In genomic region chr2:233740875-233741274, GRCh38 we compare ENCODE assay signal across 43 cellular contexts. TPM values are rescaled to one million over a fixed set of nuclear protein-coding genes. Genes with fewer than 3 reads are reported as not detected.
"Had no signal": no experiment of that assay in that cellular context is flagged by ENCODE, and none has a peak within 500 bp of the region (broad histone marks: within the 10 kb centered on the region; RNA-seq: fewer than 3 reads in every experiment).

No MANE protein-coding gene starts in this region.

- H3K27ac ChIP-seq: adrenal gland, breast epithelium, cardiac muscle cell, colonic mucosa, epithelial cell of prostate, esophagus squamous epithelium, gastroesophageal sphincter had no signal

- H3K27me3 ChIP-seq: breast epithelium, cardiac muscle cell, colonic mucosa, esophagus squamous epithelium had no signal

- H3K27ac Mint-ChIP-seq: activated CD4-positive, alpha-beta memory T cell treated with anti-CD3 and anti-CD28 coated beads for 36 hours; activated CD4-positive, alpha-beta T cell treated with anti-CD3 and anti-CD28 coated beads for 36 hours; activated CD4-positive, alpha-beta T cell treated with anti-CD3 and anti-CD28 coated beads, Interleukin-2, amount 10 ng/mL, durations not matched to agents 24 days and 14 days; activated CD8-positive, alpha-beta memory T cell treated with anti-CD3 and anti-CD28 coated beads, Interleukin-2, amount 10 ng/mL, durations not matched to agents 7 days and 5 days; activated CD8-positive, alpha-beta T cell treated with anti-CD3 and anti-CD28 coated beads, Interleukin-2, amount 10 ng/mL, durations not matched to agents 7 days and 5 days; activated naive CD4-positive, alpha-beta T cell treated with anti-CD3 and anti-CD28 coated beads for 36 hours; activated naive CD4-positive, alpha-beta T cell treated with anti-CD3 and anti-CD28 coated beads, Interleukin-2, amount 50 U/mL, for 24 hours; activated naive CD8-positive, alpha-beta T cell treated with anti-CD3 and anti-CD28 coated beads for 36 hours; activated naive CD8-positive, alpha-beta T cell treated with anti-CD3 and anti-CD28 coated beads, Interleukin-2, amount 50 U/mL, for 24 hours; activated T-helper 1 cell treated with anti-CD3 and anti-CD28 coated beads, Interleukin-12 subunit alpha, Interleukin-12 subunit beta, Interleukin-2, Interleukin-4 antibody, amounts not matched to agents 30 ng/mL and 10 ng/mL and 1 ng/mL, durations not matched to agents 14 hours and 24 hours and 36 hours; activated T-helper 2 cell treated with anti-CD3 and anti-CD28 coated beads, Interferon-gamma antibody, Interleukin-2, Interleukin-4, amounts not matched to agents 10 μg/mL and 5 μg/mL and 100 μg/mL, durations not matched to agents 14 hours and 24 hours and 36 hours; brain; T-cell; T-helper 1 cell treated with Interleukin-12 subunit alpha and Interleukin-12 subunit beta and Interleukin-4 antibody, amounts not matched to agents 30 μg/mL and 1 μg/mL, for 36 hours had no signal

- H3K4me3 Mint-ChIP-seq: activated CD4-positive, alpha-beta memory T cell treated with anti-CD3 and anti-CD28 coated beads for 36 hours; activated CD4-positive, alpha-beta T cell treated with anti-CD3 and anti-CD28 coated beads for 36 hours; activated CD4-positive, alpha-beta T cell treated with anti-CD3 and anti-CD28 coated beads, Interleukin-2, amount 10 ng/mL, durations not matched to agents 24 days and 14 days; activated CD8-positive, alpha-beta memory T cell treated with anti-CD3 and anti-CD28 coated beads, Interleukin-2, amount 10 ng/mL, durations not matched to agents 7 days and 5 days; activated CD8-positive, alpha-beta T cell treated with anti-CD3 and anti-CD28 coated beads, Interleukin-2, amount 10 ng/mL, durations not matched to agents 7 days and 5 days; activated naive CD4-positive, alpha-beta T cell treated with anti-CD3 and anti-CD28 coated beads for 36 hours; activated naive CD4-positive, alpha-beta T cell treated with anti-CD3 and anti-CD28 coated beads, Interleukin-2, amount 50 U/mL, for 24 hours; activated naive CD8-positive, alpha-beta T cell treated with anti-CD3 and anti-CD28 coated beads for 36 hours; activated naive CD8-positive, alpha-beta T cell treated with anti-CD3 and anti-CD28 coated beads, Interleukin-2, amount 50 U/mL, for 24 hours; activated T-helper 1 cell treated with anti-CD3 and anti-CD28 coated beads, Interleukin-12 subunit alpha, Interleukin-12 subunit beta, Interleukin-2, Interleukin-4 antibody, amounts not matched to agents 30 ng/mL and 10 ng/mL and 1 ng/mL, durations not matched to agents 14 hours and 24 hours and 36 hours; brain; T-cell; T-helper 1 cell treated with Interleukin-12 subunit alpha and Interleukin-12 subunit beta and Interleukin-4 antibody, amounts not matched to agents 30 μg/mL and 1 μg/mL, for 36 hours had no signal

- H3K36me3 Mint-ChIP-seq: activated CD4-positive, alpha-beta memory T cell treated with anti-CD3 and anti-CD28 coated beads for 36 hours; activated CD8-positive, alpha-beta memory T cell treated with anti-CD3 and anti-CD28 coated beads, Interleukin-2, amount 10 ng/mL, durations not matched to agents 7 days and 5 days; activated naive CD4-positive, alpha-beta T cell treated with anti-CD3 and anti-CD28 coated beads, Interleukin-2, amount 50 U/mL, for 24 hours; activated naive CD8-positive, alpha-beta T cell treated with anti-CD3 and anti-CD28 coated beads for 36 hours; brain; T-cell had no signal

- H3K9me3 Mint-ChIP-seq: activated CD4-positive, alpha-beta memory T cell treated with anti-CD3 and anti-CD28 coated beads for 36 hours; activated CD4-positive, alpha-beta T cell treated with anti-CD3 and anti-CD28 coated beads, Interleukin-2, amount 10 ng/mL, durations not matched to agents 24 days and 14 days; activated naive CD4-positive, alpha-beta T cell treated with anti-CD3 and anti-CD28 coated beads for 36 hours; activated naive CD4-positive, alpha-beta T cell treated with anti-CD3 and anti-CD28 coated beads, Interleukin-2, amount 50 U/mL, for 24 hours; activated naive CD8-positive, alpha-beta T cell treated with anti-CD3 and anti-CD28 coated beads for 36 hours; activated naive CD8-positive, alpha-beta T cell treated with anti-CD3 and anti-CD28 coated beads, Interleukin-2, amount 50 U/mL, for 24 hours; activated T-helper 1 cell treated with anti-CD3 and anti-CD28 coated beads, Interleukin-12 subunit alpha, Interleukin-12 subunit beta, Interleukin-2, Interleukin-4 antibody, amounts not matched to agents 30 ng/mL and 10 ng/mL and 1 ng/mL, durations not matched to agents 14 hours and 24 hours and 36 hours; activated T-helper 2 cell treated with anti-CD3 and anti-CD28 coated beads, Interferon-gamma antibody, Interleukin-2, Interleukin-4, amounts not matched to agents 10 μg/mL and 5 μg/mL and 100 μg/mL, durations not matched to agents 14 hours and 24 hours and 36 hours; T-cell; T-helper 1 cell treated with Interleukin-12 subunit alpha and Interleukin-12 subunit beta and Interleukin-4 antibody, amounts not matched to agents 30 μg/mL and 1 μg/mL, for 36 hours had no signal

- DNase-seq: activated CD4-positive, alpha-beta memory T cell treated with anti-CD3 and anti-CD28 coated beads for 36 hours; activated CD4-positive, alpha-beta T cell treated with anti-CD3 and anti-CD28 coated beads for 36 hours; activated CD4-positive, alpha-beta T cell treated with anti-CD3 and anti-CD28 coated beads, Interleukin-2, amount 10 ng/mL, durations not matched to agents 24 days and 14 days; activated CD4-positive, CD25-positive, alpha-beta regulatory T cell; activated CD4-positive, CD25-positive, alpha-beta regulatory T cell treated with anti-CD3 and anti-CD28 coated beads, Interleukin-2, amount 50 U/mL, for 72 hours; activated CD8-positive, alpha-beta memory T cell treated with anti-CD3 and anti-CD28 coated beads, Interleukin-2, amount 10 ng/mL, durations not matched to agents 7 days and 5 days; activated CD8-positive, alpha-beta memory T cell treated with anti-CD3 and anti-CD28 coated beads, Interleukin-2, amount 50 U/mL, for 4 hours; activated CD8-positive, alpha-beta T cell treated with anti-CD3 and anti-CD28 coated beads, Interleukin-2, amount 10 ng/mL, durations not matched to agents 7 days and 5 days; activated effector memory CD4-positive, alpha-beta T cell treated with anti-CD3 and anti-CD28 coated beads, Interleukin-2, amount 50 U/mL, for 16 hours; activated naive CD4-positive, alpha-beta T cell treated with anti-CD3 and anti-CD28 coated beads for 36 hours; activated naive CD8-positive, alpha-beta T cell treated with anti-CD3 and anti-CD28 coated beads for 36 hours; activated naive CD8-positive, alpha-beta T cell treated with anti-CD3 and anti-CD28 coated beads, Interleukin-2, amount 50 U/mL, for 24 hours; activated T-cell treated with anti-CD3 and anti-CD28 coated beads, Interleukin-2, amount 50 U/mL, for 1 hour; activated T-cell treated with anti-CD3 and anti-CD28 coated beads, Interleukin-2, amount 50 U/mL, for 48 hours; adrenal gland; amygdala; aorta; central memory CD4-positive, alpha-beta T cell; cerebellar nuclear complex; colonic mucosa; effector CD8-positive, alpha-beta T cell; esophagus squamous epithelium; foreskin melanocyte; SW 1271; T-cell; T-helper 9 cell had no signal

- H3K4me1 ChIP-seq: adrenal gland, breast epithelium, colonic mucosa, esophagus squamous epithelium, gastroesophageal sphincter had no signal

- ATAC-seq: activated CD4-positive, alpha-beta T cell treated with anti-CD3 and anti-CD28 coated beads for 36 hours; activated CD8-positive, alpha-beta memory T cell treated with anti-CD3 and anti-CD28 coated beads, Interleukin-2, amount 10 ng/mL, durations not matched to agents 7 days and 5 days; activated CD8-positive, alpha-beta T cell treated with anti-CD3 and anti-CD28 coated beads, Interleukin-2, amount 10 ng/mL, durations not matched to agents 7 days and 5 days; activated naive CD8-positive, alpha-beta T cell treated with anti-CD3 and anti-CD28 coated beads, Interleukin-2, amount 50 U/mL, for 24 hours; gastroesophageal sphincter; T-cell had no signal

- H3K36me3 ChIP-seq: adrenal gland, breast epithelium, cardiac muscle cell, colonic mucosa, gastroesophageal sphincter had no signal

- FAIRE-seq: endometrium, endothelial cell of umbilical vein had no signal

- H3K4me3 ChIP-seq: adrenal gland, breast epithelium, cardiac muscle cell, colonic mucosa, esophagus squamous epithelium, gastroesophageal sphincter had no signal

- H3K9me3 ChIP-seq: adrenal gland, breast epithelium, colonic mucosa, esophagus squamous epithelium, gastroesophageal sphincter had no signal

- H3K4me1 Mint-ChIP-seq: activated CD4-positive, alpha-beta T cell treated with anti-CD3 and anti-CD28 coated beads for 36 hours; activated CD4-positive, alpha-beta T cell treated with anti-CD3 and anti-CD28 coated beads, Interleukin-2, amount 10 ng/mL, durations not matched to agents 24 days and 14 days; activated CD8-positive, alpha-beta memory T cell treated with anti-CD3 and anti-CD28 coated beads, Interleukin-2, amount 10 ng/mL, durations not matched to agents 7 days and 5 days; activated naive CD4-positive, alpha-beta T cell treated with anti-CD3 and anti-CD28 coated beads, Interleukin-2, amount 50 U/mL, for 24 hours; activated naive CD8-positive, alpha-beta T cell treated with anti-CD3 and anti-CD28 coated beads for 36 hours; activated naive CD8-positive, alpha-beta T cell treated with anti-CD3 and anti-CD28 coated beads, Interleukin-2, amount 50 U/mL, for 24 hours; brain; T-cell had no signal

RNA-seq across cellular contexts. Expression of gene UGT1A3, which starts 12.0 kb away (rescaled TPM):
- total RNA-seq: activated CD4-positive, alpha-beta memory T cell treated with anti-CD3 and anti-CD28 coated beads for 36 hours; activated CD4-positive, alpha-beta T cell treated with anti-CD3 and anti-CD28 coated beads for 36 hours; activated CD4-positive, alpha-beta T cell treated with anti-CD3 and anti-CD28 coated beads, Interleukin-2, amount 10 ng/mL, durations not matched to agents 24 days and 14 days; activated CD8-positive, alpha-beta memory T cell treated with anti-CD3 and anti-CD28 coated beads for 36 hours; activated CD8-positive, alpha-beta memory T cell treated with anti-CD3 and anti-CD28 coated beads, Interleukin-2, amount 10 ng/mL, durations not matched to agents 7 days and 5 days; activated CD8-positive, alpha-beta T cell treated with anti-CD3 and anti-CD28 coated beads, Interleukin-2, amount 10 ng/mL, durations not matched to agents 7 days and 5 days; activated naive CD4-positive, alpha-beta T cell treated with anti-CD3 and anti-CD28 coated beads for 36 hours; activated naive CD8-positive, alpha-beta T cell treated with anti-CD3 and anti-CD28 coated beads for 36 hours; activated T-helper 1 cell treated with anti-CD3 and anti-CD28 coated beads, Interleukin-12 subunit alpha, Interleukin-12 subunit beta, Interleukin-2, Interleukin-4 antibody, amounts not matched to agents 30 ng/mL and 10 ng/mL and 1 ng/mL, durations not matched to agents 14 hours and 24 hours and 36 hours; activated T-helper 2 cell treated with anti-CD3 and anti-CD28 coated beads, Interferon-gamma antibody, Interleukin-2, Interleukin-4, amounts not matched to agents 10 μg/mL and 5 μg/mL and 100 μg/mL, durations not matched to agents 14 hours and 24 hours and 36 hours; adrenal gland; aorta; cardiac muscle cell; dermis microvascular lymphatic vessel endothelial cell; endothelial cell of umbilical vein; fibroblast of lung; fibroblast of villous mesenchyme; gastroesophageal sphincter; glomerular endothelial cell; T-cell; T-helper 2 cell treated with Interferon-gamma antibody and Interleukin-4, amounts not matched to agents 100 ng/mL and 5 ng/mL, for 36 hours had no signal
- polyA plus RNA-seq: adrenal gland, aorta, cardiac muscle cell, endothelial cell of umbilical vein, fibroblast of lung had no signal

RNA-seq across cellular contexts. Expression of gene UGT1A1, which starts 19.2 kb away (rescaled TPM):
- total RNA-seq: activated CD4-positive, alpha-beta memory T cell treated with anti-CD3 and anti-CD28 coated beads for 36 hours; activated CD4-positive, alpha-beta T cell treated with anti-CD3 and anti-CD28 coated beads for 36 hours; activated CD4-positive, alpha-beta T cell treated with anti-CD3 and anti-CD28 coated beads, Interleukin-2, amount 10 ng/mL, durations not matched to agents 24 days and 14 days; activated CD8-positive, alpha-beta memory T cell treated with anti-CD3 and anti-CD28 coated beads for 36 hours; activated CD8-positive, alpha-beta memory T cell treated with anti-CD3 and anti-CD28 coated beads, Interleukin-2, amount 10 ng/mL, durations not matched to agents 7 days and 5 days; activated CD8-positive, alpha-beta T cell treated with anti-CD3 and anti-CD28 coated beads, Interleukin-2, amount 10 ng/mL, durations not matched to agents 7 days and 5 days; activated naive CD4-positive, alpha-beta T cell treated with anti-CD3 and anti-CD28 coated beads for 36 hours; activated naive CD8-positive, alpha-beta T cell treated with anti-CD3 and anti-CD28 coated beads for 36 hours; activated T-helper 1 cell treated with anti-CD3 and anti-CD28 coated beads, Interleukin-12 subunit alpha, Interleukin-12 subunit beta, Interleukin-2, Interleukin-4 antibody, amounts not matched to agents 30 ng/mL and 10 ng/mL and 1 ng/mL, durations not matched to agents 14 hours and 24 hours and 36 hours; activated T-helper 2 cell treated with anti-CD3 and anti-CD28 coated beads, Interferon-gamma antibody, Interleukin-2, Interleukin-4, amounts not matched to agents 10 μg/mL and 5 μg/mL and 100 μg/mL, durations not matched to agents 14 hours and 24 hours and 36 hours; aorta; breast epithelium; cardiac muscle cell; dermis microvascular lymphatic vessel endothelial cell; endothelial cell of umbilical vein; fibroblast of lung; fibroblast of villous mesenchyme; glomerular endothelial cell; T-cell; T-helper 2 cell treated with Interferon-gamma antibody and Interleukin-4, amounts not matched to agents 100 ng/mL and 5 ng/mL, for 36 hours had no signal
- polyA plus RNA-seq: cardiac muscle cell, endothelial cell of umbilical vein, fibroblast of lung had no signal

RNA-seq across cellular contexts. Expression of gene UGT1A4, which starts 22.3 kb away (rescaled TPM):
- total RNA-seq: activated CD4-positive, alpha-beta memory T cell treated with anti-CD3 and anti-CD28 coated beads for 36 hours; activated CD4-positive, alpha-beta T cell treated with anti-CD3 and anti-CD28 coated beads for 36 hours; activated CD4-positive, alpha-beta T cell treated with anti-CD3 and anti-CD28 coated beads, Interleukin-2, amount 10 ng/mL, durations not matched to agents 24 days and 14 days; activated CD8-positive, alpha-beta memory T cell treated with anti-CD3 and anti-CD28 coated beads for 36 hours; activated CD8-positive, alpha-beta memory T cell treated with anti-CD3 and anti-CD28 coated beads, Interleukin-2, amount 10 ng/mL, durations not matched to agents 7 days and 5 days; activated CD8-positive, alpha-beta T cell treated with anti-CD3 and anti-CD28 coated beads, Interleukin-2, amount 10 ng/mL, durations not matched to agents 7 days and 5 days; activated naive CD4-positive, alpha-beta T cell treated with anti-CD3 and anti-CD28 coated beads for 36 hours; activated naive CD8-positive, alpha-beta T cell treated with anti-CD3 and anti-CD28 coated beads for 36 hours; activated T-helper 1 cell treated with anti-CD3 and anti-CD28 coated beads, Interleukin-12 subunit alpha, Interleukin-12 subunit beta, Interleukin-2, Interleukin-4 antibody, amounts not matched to agents 30 ng/mL and 10 ng/mL and 1 ng/mL, durations not matched to agents 14 hours and 24 hours and 36 hours; activated T-helper 2 cell treated with anti-CD3 and anti-CD28 coated beads, Interferon-gamma antibody, Interleukin-2, Interleukin-4, amounts not matched to agents 10 μg/mL and 5 μg/mL and 100 μg/mL, durations not matched to agents 14 hours and 24 hours and 36 hours; aorta; breast epithelium; cardiac muscle cell; dermis microvascular lymphatic vessel endothelial cell; endothelial cell of umbilical vein; fibroblast of lung; fibroblast of villous mesenchyme; T-cell; T-helper 2 cell treated with Interferon-gamma antibody and Interleukin-4, amounts not matched to agents 100 ng/mL and 5 ng/mL, for 36 hours had no signal
- polyA plus RNA-seq: adrenal gland, aorta, cardiac muscle cell, endothelial cell of umbilical vein, fibroblast of lung had no signal

RNA-seq across cellular contexts. Expression of gene UGT1A5, which starts 28.2 kb away (rescaled TPM):
- total RNA-seq: activated CD4-positive, alpha-beta memory T cell treated with anti-CD3 and anti-CD28 coated beads for 36 hours; activated CD4-positive, alpha-beta T cell treated with anti-CD3 and anti-CD28 coated beads for 36 hours; activated CD4-positive, alpha-beta T cell treated with anti-CD3 and anti-CD28 coated beads, Interleukin-2, amount 10 ng/mL, durations not matched to agents 24 days and 14 days; activated CD8-positive, alpha-beta memory T cell treated with anti-CD3 and anti-CD28 coated beads for 36 hours; activated CD8-positive, alpha-beta memory T cell treated with anti-CD3 and anti-CD28 coated beads, Interleukin-2, amount 10 ng/mL, durations not matched to agents 7 days and 5 days; activated CD8-positive, alpha-beta T cell treated with anti-CD3 and anti-CD28 coated beads, Interleukin-2, amount 10 ng/mL, durations not matched to agents 7 days and 5 days; activated naive CD4-positive, alpha-beta T cell treated with anti-CD3 and anti-CD28 coated beads for 36 hours; activated naive CD8-positive, alpha-beta T cell treated with anti-CD3 and anti-CD28 coated beads for 36 hours; activated T-helper 1 cell treated with anti-CD3 and anti-CD28 coated beads, Interleukin-12 subunit alpha, Interleukin-12 subunit beta, Interleukin-2, Interleukin-4 antibody, amounts not matched to agents 30 ng/mL and 10 ng/mL and 1 ng/mL, durations not matched to agents 14 hours and 24 hours and 36 hours; activated T-helper 2 cell treated with anti-CD3 and anti-CD28 coated beads, Interferon-gamma antibody, Interleukin-2, Interleukin-4, amounts not matched to agents 10 μg/mL and 5 μg/mL and 100 μg/mL, durations not matched to agents 14 hours and 24 hours and 36 hours; aorta; breast epithelium; cardiac muscle cell; dermis microvascular lymphatic vessel endothelial cell; endothelial cell of umbilical vein; fibroblast of lung; fibroblast of villous mesenchyme; gastroesophageal sphincter; glomerular endothelial cell; T-cell; T-helper 2 cell treated with Interferon-gamma antibody and Interleukin-4, amounts not matched to agents 100 ng/mL and 5 ng/mL, for 36 hours had no signal
- polyA plus RNA-seq: adrenal gland, aorta, cardiac muscle cell, endothelial cell of umbilical vein, fibroblast of lung had no signal

RNA-seq across cellular contexts. Expression of gene MROH2A, which starts 37.3 kb away (rescaled TPM):
- total RNA-seq: activated CD4-positive, alpha-beta memory T cell treated with anti-CD3 and anti-CD28 coated beads for 36 hours; activated CD4-positive, alpha-beta T cell treated with anti-CD3 and anti-CD28 coated beads for 36 hours; activated CD4-positive, alpha-beta T cell treated with anti-CD3 and anti-CD28 coated beads, Interleukin-2, amount 10 ng/mL, durations not matched to agents 24 days and 14 days; activated CD8-positive, alpha-beta memory T cell treated with anti-CD3 and anti-CD28 coated beads for 36 hours; activated CD8-positive, alpha-beta memory T cell treated with anti-CD3 and anti-CD28 coated beads, Interleukin-2, amount 10 ng/mL, durations not matched to agents 7 days and 5 days; activated CD8-positive, alpha-beta T cell treated with anti-CD3 and anti-CD28 coated beads, Interleukin-2, amount 10 ng/mL, durations not matched to agents 7 days and 5 days; activated naive CD4-positive, alpha-beta T cell treated with anti-CD3 and anti-CD28 coated beads for 36 hours; activated naive CD8-positive, alpha-beta T cell treated with anti-CD3 and anti-CD28 coated beads for 36 hours; activated T-helper 1 cell treated with anti-CD3 and anti-CD28 coated beads, Interleukin-12 subunit alpha, Interleukin-12 subunit beta, Interleukin-2, Interleukin-4 antibody, amounts not matched to agents 30 ng/mL and 10 ng/mL and 1 ng/mL, durations not matched to agents 14 hours and 24 hours and 36 hours; activated T-helper 2 cell treated with anti-CD3 and anti-CD28 coated beads, Interferon-gamma antibody, Interleukin-2, Interleukin-4, amounts not matched to agents 10 μg/mL and 5 μg/mL and 100 μg/mL, durations not matched to agents 14 hours and 24 hours and 36 hours; adrenal gland; aorta; breast epithelium; colonic mucosa; dermis microvascular lymphatic vessel endothelial cell; endothelial cell of umbilical vein; fibroblast of lung; fibroblast of villous mesenchyme; gastroesophageal sphincter; glomerular endothelial cell; T-cell; T-helper 2 cell treated with Interferon-gamma antibody and Interleukin-4, amounts not matched to agents 100 ng/mL and 5 ng/mL, for 36 hours had no signal
- polyA plus RNA-seq: aorta, cardiac muscle cell, endothelial cell of umbilical vein, fibroblast of lung had no signal
